9 cellular contexts compared by ENCODE assay signal in the genomic region with DNA sequence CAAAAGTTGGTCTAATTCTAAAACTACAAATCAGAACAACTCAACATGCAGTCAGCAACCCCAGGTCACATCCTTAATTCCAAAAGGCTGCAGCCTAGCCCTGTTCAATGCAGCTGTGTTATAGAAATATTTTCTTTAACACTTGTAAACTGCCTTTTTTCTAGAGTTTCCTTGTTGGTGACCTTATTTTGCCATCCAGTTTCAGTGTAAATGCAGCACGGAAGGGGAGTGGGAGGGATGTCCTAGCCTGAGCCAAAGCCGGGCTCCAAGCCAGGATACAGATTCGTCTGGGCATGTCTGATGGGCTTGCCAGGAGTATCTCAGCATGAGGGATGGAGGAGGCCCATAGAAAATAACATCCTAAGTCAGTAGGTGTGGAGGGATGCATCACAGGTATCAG. TPM values are rescaled to one million over a fixed set of nuclear protein-coding genes. Genes with fewer than 3 reads are reported as not detected.
DNase-seq lines count a peak whose midpoint lies in the region; ATAC-seq, FAIRE-seq and TF ChIP-seq lines count a peak whose summit lies in the region.
"Had no signal": no experiment of that assay in that cellular context is flagged by ENCODE, and none has a peak within 500 bp of the region (broad histone marks: within the 10 kb centered on the region; RNA-seq: fewer than 3 reads in every experiment).

No MANE protein-coding gene starts in this region.

- POLR2A ChIA-PET in AG04450 (lab: Yijun Ruan, JAX), result no interaction called here

- CTCF ChIA-PET in AG04450 (lab: Charles Lee), result no interaction called here

- no peaks in the 10 kb centered on the region for H3K27me3 ChIP-seq in AG04450 (ENCODE audit: control insufficient read depth, insufficient read depth, low read length)

- H3K27ac ChIP-seq in AG04450 (ENCODE audit: low read depth, low read length), result peak overlapping the region; percentile 73

- H3K4me3 ChIP-seq in AG04450 (ENCODE audit: low read depth, low read length) (no peak overlapping the region), cardiac fibroblast (replicated peaks in 1 of 2; ENCODE audit: low read depth in 2 of 2, low read length in 2 of 2) (no peak overlapping the region)

- ATAC-seq in HG03571 (IDR thresholded peaks at IDR 0.05; ENCODE audit: unreplicated experiment), result no peak

- DNase-seq in AG04450 (ENCODE audit: low read depth, low spot score) (no peak), NCI-H2081 treated with DMSO at 0.1 percent for 48 hours (lab: John Stamatoyannopoulos, UW) (peak; percentile 76), cardiac fibroblast (ENCODE audit: low read depth in 2 of 2) (peak; percentile 44 to 86), lung microvascular endothelial cell (ENCODE audit: low read depth in 2 of 2) (peak; percentile 28 to 64), UCSD-AML1 (lab: John Stamatoyannopoulos, UW; ENCODE audit: unreplicated experiment) (no peak), NCI-H1436 treated with DMSO at 0.1 percent for 48 hours (lab: John Stamatoyannopoulos, UW) (no peak), HTR-8/SVneo (ENCODE audit: insufficient read length, low spot score) (no peak)
- DNase-seq: NCI-H526 treated with DMSO at 0.1 percent for 48 hours had no signal

- no peak for FAIRE-seq in HTR-8/SVneo (lab: Jason Lieb, UNC)

- H3K9me3 ChIP-seq in AG04450 (ENCODE audit: control insufficient read depth, insufficient read depth, low read length), result no peaks in the 10 kb centered on the region

- TF ChIP-seq CTCF in AG04450 (IDR thresholded peaks at IDR 0.05; ENCODE audit: low read depth, low read length) (no peak), cardiac fibroblast (IDR thresholded peaks at IDR 0.05; ENCODE audit: low read depth, low read length) (no peak)

RNA-seq across cellular contexts. Expression of a gene that starts 17.7 kb away (rescaled TPM):
- 60.6 and 71.8 TPM in 2 replicates for polyA plus RNA-seq in AG04450 (2011; rRNA removed)
- 57.8 and 95.0 TPM in 2 replicates for polyA minus RNA-seq in AG04450 (2011; rRNA and poly(A)+ RNA removed)
- total RNA-seq in lung microvascular endothelial cell, result 51.6 and 70.6 TPM in 2 replicates

Comparison
In these comparisons a context has a peak if more than half of its experiments do, and no peak if none do; other contexts are left out.
1. DNase-seq: peak in NCI-H2081 treated with DMSO at 0.1 percent for 48 hours (single experiment), cardiac fibroblast (2 of 2) and lung microvascular endothelial cell (2 of 2); none in AG04450 (single experiment), UCSD-AML1 (single experiment), NCI-H1436 treated with DMSO at 0.1 percent for 48 hours (single experiment) and HTR-8/SVneo (single experiment).